Comparison of ENCODE assay signal across 18 cellular contexts in the genomic region with DNA sequence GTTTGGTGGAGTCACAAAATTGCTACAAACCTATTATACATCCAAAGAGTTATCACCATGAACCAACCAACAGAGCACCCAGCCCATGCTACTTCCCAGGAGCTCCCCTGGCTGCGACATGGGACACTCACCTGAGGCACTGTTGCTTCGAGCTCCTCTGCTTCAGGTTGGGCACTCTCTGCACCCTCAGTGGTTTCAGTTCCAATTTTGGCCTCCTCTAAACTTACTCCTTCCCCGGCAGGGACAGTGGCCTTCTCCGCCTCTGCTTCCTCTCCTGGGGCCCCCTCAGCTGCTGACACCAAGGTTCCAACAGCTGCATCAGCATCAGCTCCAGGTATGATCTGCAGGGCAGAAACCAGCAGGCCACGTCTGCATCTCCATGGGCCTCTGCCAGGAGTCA.
DNase-seq lines count a peak whose midpoint lies in the region; ATAC-seq and TF ChIP-seq lines count a peak whose summit lies in the region.
"Had no signal": no experiment of that assay in that cellular context is flagged by ENCODE, and none has a peak within 500 bp of the region (broad histone marks: within the 10 kb centered on the region; RNA-seq: fewer than 3 reads in every experiment).

No MANE protein-coding gene starts in this region.

- peaks cover 2% of the 10 kb centered on the region for H3K4me1 Mint-ChIP-seq in activated T-cell treated with anti-CD3 and anti-CD28 coated beads, Interleukin-2, amount 50 U/mL, for 24 hours (ENCODE audit: low read depth)
- peaks cover 2% of the 10 kb centered on the region for H3K4me1 Mint-ChIP-seq in progenitor cell of endocrine pancreas (ENCODE audit: low read depth)

- in situ Hi-C loops in GM13976 (cut with MboI; ENCODE audit: low sequenced_read_pairs, unreplicated experiment), result no loop called here

- H3K9me2 ChIP-seq in hepatocyte (replicated peaks; ENCODE audit: insufficient read depth), result no peaks in the 10 kb centered on the region

- peak; percentile 47 for DNase-seq in GM13976 (ENCODE audit: low spot score)
- peak; percentile 90 for DNase-seq in RPMI8226
- no peak for DNase-seq in activated T-cell treated with anti-CD3 and anti-CD28 coated beads, Interleukin-2, amount 50 U/mL, for 24 hours
- no peak for DNase-seq in hepatocyte (ENCODE audit: low spot score)
- no peak for DNase-seq in progenitor cell of endocrine pancreas (ENCODE audit: low spot score, unreplicated experiment)
- DNase-seq: activated CD8-positive, alpha-beta T cell treated with anti-CD3 and anti-CD28 coated beads for 36 hours; activated gamma-delta T cell treated with Interleukin-2 at 50 U/mL for 16 hours; DMS153; dorsolateral prefrontal cortex; GM23248; naive thymus-derived CD8-positive, alpha-beta T cell; NK-92 treated with Interleukin-12 subunit alpha and Interleukin-12 subunit beta, amount 100 ng/mL, for 24 hours; psoas muscle; tibial artery had no signal

- no peaks in the 10 kb centered on the region for H3K79me2 ChIP-seq in hepatocyte

- no peak overlapping the region for H3K27ac ChIP-seq in hepatocyte
- H3K27ac ChIP-seq: dorsolateral prefrontal cortex, GM23248, psoas muscle, tibial artery had no signal

- no peak overlapping the region for H3K4me3 ChIP-seq in hepatocyte
- H3K4me3 ChIP-seq: dorsolateral prefrontal cortex, GM23248, psoas muscle, tibial artery had no signal

- H3K9me3 Mint-ChIP-seq in activated T-cell treated with anti-CD3 and anti-CD28 coated beads, Interleukin-2, amount 50 U/mL, for 24 hours, result no peaks in the 10 kb centered on the region
- H3K9me3 Mint-ChIP-seq in progenitor cell of endocrine pancreas (ENCODE audit: low read depth), result no peaks in the 10 kb centered on the region

- H3K9me3 ChIP-seq in hepatocyte (ENCODE audit: low read depth), result no peaks in the 10 kb centered on the region
- H3K9me3 ChIP-seq: psoas muscle, tibial artery had no signal

- no peaks in the 10 kb centered on the region for H3K27me3 ChIP-seq in hepatocyte
- H3K27me3 ChIP-seq: dorsolateral prefrontal cortex, tibial artery had no signal

- H3K4me1 ChIP-seq in hepatocyte (ENCODE audit: insufficient read depth), result no peaks in the 10 kb centered on the region
- H3K4me1 ChIP-seq: psoas muscle had no signal

- no peaks in the 10 kb centered on the region for H4K20me1 ChIP-seq in hepatocyte (ENCODE audit: insufficient read depth, poor library complexity, severe bottlenecking)

- H3K4me3 Mint-ChIP-seq in activated T-cell treated with anti-CD3 and anti-CD28 coated beads, Interleukin-2, amount 50 U/mL, for 24 hours, result no peak overlapping the region
- H3K4me3 Mint-ChIP-seq in progenitor cell of endocrine pancreas (ENCODE audit: low read depth), result no peak overlapping the region
- H3K4me3 Mint-ChIP-seq: activated CD8-positive, alpha-beta T cell treated with anti-CD3 and anti-CD28 coated beads for 36 hours; naive thymus-derived CD8-positive, alpha-beta T cell had no signal

- ATAC-seq in GM19467 (IDR thresholded peaks at IDR 0.05; ENCODE audit: unreplicated experiment) (peak; percentile 49), HG02798 (IDR thresholded peaks at IDR 0.05; ENCODE audit: poor library complexity, unreplicated experiment) (peak; percentile 68), HG03095 (IDR thresholded peaks at IDR 0.05; ENCODE audit: unreplicated experiment) (no peak)
- ATAC-seq: activated CD8-positive, alpha-beta T cell treated with anti-CD3 and anti-CD28 coated beads for 36 hours; HepG2; naive thymus-derived CD8-positive, alpha-beta T cell; psoas muscle had no signal

- H3K4me2 ChIP-seq in hepatocyte, result no peak overlapping the region

- H3K27me3 Mint-ChIP-seq in activated T-cell treated with anti-CD3 and anti-CD28 coated beads, Interleukin-2, amount 50 U/mL, for 24 hours, result peaks cover 4% of the 10 kb centered on the region
- no peaks in the 10 kb centered on the region for H3K27me3 Mint-ChIP-seq in progenitor cell of endocrine pancreas
- H3K27me3 Mint-ChIP-seq: activated CD8-positive, alpha-beta T cell treated with anti-CD3 and anti-CD28 coated beads for 36 hours had no signal

- 89% methylated on average over 5 of the region's 5 CpGs for WGBS in hepatocyte (ENCODE audit: low lambda C conversion rate, missing lambda C conversion rate)

- H2AFZ ChIP-seq in hepatocyte, result no peak overlapping the region
- H2AFZ ChIP-seq: GM23248 had no signal

- TF ChIP-seq CTCF in GM13976 (IDR thresholded peaks at IDR 0.05; ENCODE audit: borderline replicate concordance, control extremely low read depth, extremely low read depth, insufficient read depth, missing control alignments) (no peak), hepatocyte (IDR thresholded peaks at IDR 0.05; ENCODE audit: poor library complexity) (no peak), progenitor cell of endocrine pancreas (IDR thresholded peaks at IDR 0.05; ENCODE audit: unreplicated experiment) (no peak)

- no peaks in the 10 kb centered on the region for H3K36me3 ChIP-seq in hepatocyte (replicated peaks; ENCODE audit: insufficient read depth, low read depth)
- H3K36me3 ChIP-seq: tibial artery had no signal

- no peak overlapping the region for H3K27ac Mint-ChIP-seq in activated T-cell treated with anti-CD3 and anti-CD28 coated beads, Interleukin-2, amount 50 U/mL, for 24 hours
- no peak overlapping the region for H3K27ac Mint-ChIP-seq in progenitor cell of endocrine pancreas
- H3K27ac Mint-ChIP-seq: activated CD8-positive, alpha-beta T cell treated with anti-CD3 and anti-CD28 coated beads for 36 hours had no signal

- H3K36me3 Mint-ChIP-seq in activated T-cell treated with anti-CD3 and anti-CD28 coated beads, Interleukin-2, amount 50 U/mL, for 24 hours (ENCODE audit: low read depth), result no peaks in the 10 kb centered on the region
- no peaks in the 10 kb centered on the region for H3K36me3 Mint-ChIP-seq in progenitor cell of endocrine pancreas (ENCODE audit: insufficient read depth)
- H3K36me3 Mint-ChIP-seq: naive thymus-derived CD8-positive, alpha-beta T cell had no signal

Comparison
In these comparisons a context has a peak if more than half of its experiments do, and no peak if none do; other contexts are left out.
1. DNase-seq: peak in GM13976 (single experiment) and RPMI8226 (single experiment); none in activated T-cell treated with anti-CD3 and anti-CD28 coated beads, Interleukin-2, amount 50 U/mL, for 24 hours (single experiment), hepatocyte (single experiment) and progenitor cell of endocrine pancreas (single experiment).